In the genomic region with DNA sequence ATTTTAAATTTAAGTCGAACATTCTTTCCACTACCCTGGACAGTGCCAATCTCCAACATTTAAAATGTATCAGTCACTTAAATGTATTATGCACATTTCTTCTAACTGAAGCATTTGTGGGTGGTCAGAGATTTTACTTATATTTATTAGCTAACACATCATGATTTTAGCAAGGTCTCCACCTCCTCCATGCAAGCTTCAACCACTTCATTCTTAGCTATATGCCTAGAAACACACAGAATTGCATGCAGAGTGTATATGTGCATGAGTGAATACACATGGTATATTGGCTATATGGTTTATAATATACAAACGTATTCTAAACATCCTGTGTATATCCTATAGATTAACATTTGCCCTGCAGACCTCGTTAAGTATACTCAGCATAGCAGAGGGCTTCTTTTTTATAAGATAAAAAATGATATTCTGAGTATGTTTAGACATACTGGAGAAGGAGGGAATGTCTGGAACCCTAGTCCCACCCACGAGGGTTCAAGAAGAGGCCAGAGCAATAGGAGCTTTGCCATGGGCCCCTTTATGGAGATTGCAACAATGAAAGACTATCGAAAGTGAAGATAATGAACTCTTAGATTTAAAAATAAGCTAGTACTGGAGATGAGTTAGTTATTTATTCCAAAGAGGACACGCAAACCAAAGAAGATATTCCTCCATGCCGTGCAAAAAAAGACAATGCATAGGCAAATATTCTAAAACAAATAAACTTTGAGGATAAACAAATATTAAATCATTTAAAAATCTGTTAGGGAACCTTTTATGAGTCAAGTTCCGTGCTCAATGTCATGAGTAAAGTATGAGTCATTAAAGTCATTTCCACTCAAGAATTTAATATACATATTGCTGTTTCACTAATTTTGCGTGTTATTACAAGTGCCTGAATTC, we compare ENCODE assay signal across 17 cellular contexts.
DNase-seq lines count a peak whose midpoint lies in the region; ATAC-seq and TF ChIP-seq lines count a peak whose summit lies in the region.
"Had no signal": no experiment of that assay in that cellular context is flagged by ENCODE, and none has a peak within 500 bp of the region (broad histone marks: within the 10 kb centered on the region; RNA-seq: fewer than 3 reads in every experiment).

No MANE protein-coding gene starts in this region.

- no peaks in the 10 kb centered on the region for H3K27me3 Mint-ChIP-seq in CD4-positive, alpha-beta T cell
- peaks cover 3% of the 10 kb centered on the region for H3K27me3 Mint-ChIP-seq in activated T-helper 2 cell treated with anti-CD3 and anti-CD28 coated beads, Interferon-gamma antibody, Interleukin-2, Interleukin-4, amounts not matched to agents 10 μg/mL and 5 μg/mL and 100 μg/mL, durations not matched to agents 14 hours and 24 hours and 36 hours (ENCODE audit: low read depth)

- no peaks in the 10 kb centered on the region for H3K36me3 Mint-ChIP-seq in CD4-positive, alpha-beta T cell (ENCODE audit: low read depth)
- H3K36me3 Mint-ChIP-seq in activated T-helper 2 cell treated with anti-CD3 and anti-CD28 coated beads, Interferon-gamma antibody, Interleukin-2, Interleukin-4, amounts not matched to agents 10 μg/mL and 5 μg/mL and 100 μg/mL, durations not matched to agents 14 hours and 24 hours and 36 hours (ENCODE audit: low read depth): no peaks in the 10 kb centered on the region

- no peak for ATAC-seq in CD4-positive, alpha-beta T cell (ENCODE audit: poor library complexity)
- ATAC-seq: psoas muscle, upper lobe of right lung had no signal

- POLR2A ChIA-PET in CD4-positive, alpha-beta T cell (lab: Charles Lee): no interaction called here
- POLR2A ChIA-PET in GM10248 (lab: Yijun Ruan, JAX): no interaction called here

- DNase-seq in AG09309 (ENCODE audit: low read depth) (peak; percentile 47), HT1080 (ENCODE audit: low read depth) (peak; percentile 43), amniotic epithelial cell (ENCODE audit: low read depth) (peak; percentile 56), foreskin fibroblast (peak; percentile 53 to 71), dorsolateral prefrontal cortex (no peak), GM10248 (ENCODE audit: extremely low spot score) (no peak)
- no peak for DNase-seq in CD4-positive, alpha-beta T cell
- no peak for DNase-seq in activated T-helper 2 cell treated with anti-CD3 and anti-CD28 coated beads, Interferon-gamma antibody, Interleukin-2, Interleukin-4, amounts not matched to agents 10 μg/mL and 5 μg/mL and 100 μg/mL, durations not matched to agents 14 hours and 24 hours and 36 hours (ENCODE audit: low spot score)
- DNase-seq: C1 segment of cervical spinal cord; glutamatergic neuron; Kasumi-1; NK-92 treated with Interleukin-12 subunit alpha and Interleukin-12 subunit beta, amount 100 ng/mL, for 24 hours; psoas muscle; stimulated activated CD4-positive, alpha-beta T cell treated with anti-CD3 and anti-CD28 coated beads, Interleukin-1b, Interleukin-23, amount 100 ng/mL, for 48 hours; stimulated activated CD8-positive, alpha-beta memory T cell treated with anti-CD3 and anti-CD28 coated beads, Interleukin-4, amount 100 ng/mL, for 48 hours; SW 1271; upper lobe of right lung had no signal

- no peak overlapping the region for H3K4me3 Mint-ChIP-seq in CD4-positive, alpha-beta T cell
- H3K4me3 Mint-ChIP-seq in activated T-helper 2 cell treated with anti-CD3 and anti-CD28 coated beads, Interferon-gamma antibody, Interleukin-2, Interleukin-4, amounts not matched to agents 10 μg/mL and 5 μg/mL and 100 μg/mL, durations not matched to agents 14 hours and 24 hours and 36 hours (ENCODE audit: low read depth): no peak overlapping the region

- H3K9me3 Mint-ChIP-seq in CD4-positive, alpha-beta T cell: no peaks in the 10 kb centered on the region
- no peaks in the 10 kb centered on the region for H3K9me3 Mint-ChIP-seq in activated T-helper 2 cell treated with anti-CD3 and anti-CD28 coated beads, Interferon-gamma antibody, Interleukin-2, Interleukin-4, amounts not matched to agents 10 μg/mL and 5 μg/mL and 100 μg/mL, durations not matched to agents 14 hours and 24 hours and 36 hours

- H3K4me3 ChIP-seq in AG09309 (ENCODE audit: control insufficient read depth, low read depth, low read length) (no peak overlapping the region), foreskin fibroblast (ENCODE audit: low read depth in 1 of 2, low read length in 2 of 2) (no peak overlapping the region), dorsolateral prefrontal cortex (no peak overlapping the region)
- H3K4me3 ChIP-seq: psoas muscle, upper lobe of right lung had no signal

- no peak overlapping the region for H3K27ac ChIP-seq in CD4-positive, alpha-beta T cell (ENCODE audit: low read depth, low read length)
- H3K27ac ChIP-seq in dorsolateral prefrontal cortex: no peak overlapping the region
- H3K27ac ChIP-seq: psoas muscle, upper lobe of right lung had no signal

- intact Hi-C loops in CD4-positive, alpha-beta T cell (cut with DNase I, micrococcal nuclease): no loop called here
- intact Hi-C loops in dorsolateral prefrontal cortex (cut with DNase I): no loop called here
- intact Hi-C loops in activated T-helper 2 cell treated with anti-CD3 and anti-CD28 coated beads, Interferon-gamma antibody, Interleukin-2, Interleukin-4, amounts not matched to agents 10 μg/mL and 5 μg/mL and 100 μg/mL, durations not matched to agents 14 hours and 24 hours and 36 hours (cut with micrococcal nuclease): no loop called here

- TF ChIP-seq CTCF in AG09309 (IDR thresholded peaks at IDR 0.05; ENCODE audit: control insufficient read depth, insufficient read depth, low read depth, low read length, missing control alignments) (no peak), foreskin fibroblast (IDR thresholded peaks at IDR 0.05; ENCODE audit: low read depth, low read length) (no peak), dorsolateral prefrontal cortex (IDR thresholded peaks at IDR 0.05 in 54 of 56, conservative IDR thresholded peaks at IDR 0.05 in 2 of 56; ENCODE audit: low read depth in 1 of 56, partially characterized antibody in 56 of 56) (no peak), GM10248 (IDR thresholded peaks at IDR 0.05; ENCODE audit: control extremely low read depth, extremely low read depth, low read depth, missing control alignments) (no peak)
- no peak for TF ChIP-seq CTCF in CD4-positive, alpha-beta T cell (IDR thresholded peaks at IDR 0.05)

- no peak overlapping the region for H3K27ac Mint-ChIP-seq in CD4-positive, alpha-beta T cell
- no peak overlapping the region for H3K27ac Mint-ChIP-seq in activated T-helper 2 cell treated with anti-CD3 and anti-CD28 coated beads, Interferon-gamma antibody, Interleukin-2, Interleukin-4, amounts not matched to agents 10 μg/mL and 5 μg/mL and 100 μg/mL, durations not matched to agents 14 hours and 24 hours and 36 hours

- no peaks in the 10 kb centered on the region for H3K27me3 ChIP-seq in CD4-positive, alpha-beta T cell (ENCODE audit: control insufficient read depth, insufficient read depth, low read length)
- peaks cover 0 to 6% (median 0%) of the 10 kb centered on the region in 45 donors for H3K27me3 ChIP-seq in dorsolateral prefrontal cortex
- H3K27me3 ChIP-seq: upper lobe of right lung had no signal

- H3K9me3 ChIP-seq in CD4-positive, alpha-beta T cell (ENCODE audit: control insufficient read depth, low read length): no peaks in the 10 kb centered on the region
- H3K9me3 ChIP-seq: psoas muscle, upper lobe of right lung had no signal

- CTCF ChIA-PET in CD4-positive, alpha-beta T cell (lab: Charles Lee): no interaction called here
- CTCF ChIA-PET in GM10248 (lab: Yijun Ruan, JAX): interaction anchor here (1.0 kb wide), 1 partner anchor 97 kb away, joined by 3 read pairs; no protein-coding TSS in a partner anchor

- no peaks in the 10 kb centered on the region for H3K4me1 Mint-ChIP-seq in CD4-positive, alpha-beta T cell (ENCODE audit: low read depth)
- H3K4me1 Mint-ChIP-seq in activated T-helper 2 cell treated with anti-CD3 and anti-CD28 coated beads, Interferon-gamma antibody, Interleukin-2, Interleukin-4, amounts not matched to agents 10 μg/mL and 5 μg/mL and 100 μg/mL, durations not matched to agents 14 hours and 24 hours and 36 hours (ENCODE audit: low read depth): no peaks in the 10 kb centered on the region

Comparison
In these comparisons a context has a peak if more than half of its experiments do, and no peak if none do; other contexts are left out.
1. DNase-seq: peak in AG09309 (single experiment), HT1080 (single experiment), amniotic epithelial cell (single experiment) and foreskin fibroblast (2 of 2); none in CD4-positive, alpha-beta T cell (0 of 10), dorsolateral prefrontal cortex (0 of 10), activated T-helper 2 cell treated with anti-CD3 and anti-CD28 coated beads, Interferon-gamma antibody, Interleukin-2, Interleukin-4, amounts not matched to agents 10 μg/mL and 5 μg/mL and 100 μg/mL, durations not matched to agents 14 hours and 24 hours and 36 hours (single experiment) and GM10248 (single experiment).